In the genomic region with DNA sequence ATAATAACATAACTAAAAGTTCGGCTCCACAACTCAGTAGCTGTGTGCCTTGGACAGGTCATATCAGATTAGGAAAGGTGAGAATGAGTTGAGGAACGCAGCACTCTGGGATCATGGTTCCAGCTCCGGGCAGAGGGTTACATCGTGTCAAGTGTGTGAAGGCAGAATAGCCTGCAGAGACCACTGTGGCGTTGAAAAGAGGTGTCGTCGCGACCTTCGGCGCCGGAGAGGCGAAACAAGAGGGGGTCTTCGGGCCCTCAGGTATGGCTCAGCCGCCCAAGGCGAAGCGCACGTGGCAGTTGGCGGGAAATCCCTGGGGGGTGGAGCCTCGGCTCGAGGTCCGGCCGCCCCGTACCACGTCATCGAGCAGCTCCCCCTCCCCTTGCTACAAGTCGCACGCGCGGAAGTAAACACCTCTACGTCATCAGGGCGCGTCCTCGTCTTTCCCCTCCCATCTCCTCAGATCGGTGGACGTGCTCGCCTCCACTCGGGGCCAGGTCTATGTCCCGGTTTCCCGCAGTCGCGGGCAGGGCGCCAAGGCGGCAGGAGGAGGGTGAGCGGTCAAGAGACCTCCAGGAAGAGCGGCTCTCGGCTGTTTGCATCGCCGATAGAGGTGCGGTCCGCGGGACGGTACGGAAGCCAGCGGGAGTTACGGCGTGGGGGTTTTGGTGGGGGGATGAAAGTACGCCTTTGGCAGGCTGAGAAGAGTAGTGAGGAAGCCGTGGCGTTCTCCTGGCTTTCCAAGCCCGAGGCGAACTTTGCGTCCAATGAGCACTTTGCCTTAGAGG, we compare ENCODE assay signal across 8 cellular contexts. TPM values are rescaled to one million over a fixed set of nuclear protein-coding genes. Genes with fewer than 3 reads are reported as not detected.
DNase-seq lines count a peak whose midpoint lies in the region; ATAC-seq and TF ChIP-seq lines count a peak whose summit lies in the region.

Gene DHX40, plus strand, starts transcription at position 440 of the 788 bp plus-strand sequence. Its CDS starts 62 bp downstream, at position 502.

- peak; percentile 90 for ATAC-seq in SK-N-SH treated with all-trans-retinoic acid at 6 μM for 48 hours

- no peaks in the 10 kb centered on the region for H3K27me3 ChIP-seq in suprapubic skin

- peaks cover 5% of the 10 kb centered on the region for H3K9me3 Mint-ChIP-seq in HFFc6
- no peaks in the 10 kb centered on the region for H3K9me3 Mint-ChIP-seq in activated naive CD4-positive, alpha-beta T cell treated with anti-CD3 and anti-CD28 coated beads, Interleukin-2, amount 50 U/mL, for 24 hours

- no peak for TF ChIP-seq EP300 in suprapubic skin (IDR thresholded peaks at IDR 0.05)

- H3K4me3 Mint-ChIP-seq in HFFc6, result peak within 1 kb of the TSS; percentile 100
- H3K4me3 Mint-ChIP-seq in activated naive CD4-positive, alpha-beta T cell treated with anti-CD3 and anti-CD28 coated beads, Interleukin-2, amount 50 U/mL, for 24 hours, result peak within 1 kb of the TSS; percentile 100

- H3K36me3 Mint-ChIP-seq in HFFc6 (ENCODE audit: low read depth), result peaks cover 13% of the 10 kb centered on the region
- no peaks in the 10 kb centered on the region for H3K36me3 Mint-ChIP-seq in activated naive CD4-positive, alpha-beta T cell treated with anti-CD3 and anti-CD28 coated beads, Interleukin-2, amount 50 U/mL, for 24 hours

- H3K27ac ChIP-seq in suprapubic skin, result peak within 1 kb of the TSS; percentile 85

- H3K4me1 Mint-ChIP-seq in HFFc6 (ENCODE audit: low read depth), result peaks cover 21% of the 10 kb centered on the region
- H3K4me1 Mint-ChIP-seq in activated naive CD4-positive, alpha-beta T cell treated with anti-CD3 and anti-CD28 coated beads, Interleukin-2, amount 50 U/mL, for 24 hours, result peaks cover 25% of the 10 kb centered on the region

- peak; percentile 89 for DNase-seq in GDM1 (lab: John Stamatoyannopoulos, UW)
- peak; percentile 86 for DNase-seq in HFFc6
- DNase-seq in NCI-H1092 treated with DMSO at 0.1 percent for 48 hours (lab: John Stamatoyannopoulos, UW), result peak; percentile 84
- peak; percentile 68 for DNase-seq in glomerular endothelial cell (ENCODE audit: extremely low read depth, low read depth, low spot score)
- DNase-seq in occipital lobe (lab: John Stamatoyannopoulos, UW), result peak; percentile 85
- DNase-seq in suprapubic skin (ENCODE audit: low spot score in 2 of 2), result peak; percentile 97

- TF ChIP-seq POLR2A in suprapubic skin (IDR thresholded peaks at IDR 0.05), result peak in 1 of 2 donors; percentile 66

- TF ChIP-seq CTCF in HFFc6 (IDR thresholded peaks at IDR 0.05), result no peak
- no peak for TF ChIP-seq CTCF in suprapubic skin (IDR thresholded peaks at IDR 0.05)

- H3K9me3 ChIP-seq in suprapubic skin, result no peaks in the 10 kb centered on the region

- H3K4me3 ChIP-seq in suprapubic skin, result peak within 1 kb of the TSS; percentile 96

- H3K27ac Mint-ChIP-seq in HFFc6, result peak within 1 kb of the TSS; percentile 99
- peak within 1 kb of the TSS; percentile 99 for H3K27ac Mint-ChIP-seq in activated naive CD4-positive, alpha-beta T cell treated with anti-CD3 and anti-CD28 coated beads, Interleukin-2, amount 50 U/mL, for 24 hours

- peaks cover under 1% of the 10 kb centered on the region for H3K36me3 ChIP-seq in suprapubic skin

- peaks cover 8% of the 10 kb centered on the region for H3K27me3 Mint-ChIP-seq in HFFc6 (ENCODE audit: insufficient read depth)
- H3K27me3 Mint-ChIP-seq in activated naive CD4-positive, alpha-beta T cell treated with anti-CD3 and anti-CD28 coated beads, Interleukin-2, amount 50 U/mL, for 24 hours, result no peaks in the 10 kb centered on the region

- WGBS in suprapubic skin, result 27% methylated on average over 24 of the region's 62 CpGs

- H3K4me1 ChIP-seq in suprapubic skin, result peaks cover 19% of the 10 kb centered on the region

TF ChIP-seq in SK-N-SH treated with all-trans-retinoic acid at 6 μM for 48 hours, 23 proteins besides CTCF, POLR2A, EP300 and RAD21 (continues in another document):
- TF ChIP-seq SNAI2 (CRISPR knock-in tag; IDR thresholded peaks at IDR 0.05) (peak; percentile 98), ZFP30 (CRISPR knock-in tag; IDR thresholded peaks at IDR 0.05) (0 out of 2 replicates have a peak, but pooled peaks have one; percentile 40), GLIS3 (CRISPR knock-in tag; IDR thresholded peaks at IDR 0.05) (peak; percentile 7; the same call in 1 of the 2 replicates), OSR1 (CRISPR knock-in tag; IDR thresholded peaks at IDR 0.05) (no peak), TOX (CRISPR knock-in tag; IDR thresholded peaks at IDR 0.05; ENCODE audit: borderline replicate concordance) (no peak), ZNF8 (CRISPR knock-in tag; IDR thresholded peaks at IDR 0.05) (peak; percentile 66; the same call in 1 of the 2 replicates), ESRRG (CRISPR knock-in tag; IDR thresholded peaks at IDR 0.05) (no peak), ARNTL (CRISPR knock-in tag; IDR thresholded peaks at IDR 0.05; ENCODE audit: borderline replicate concordance, low read depth) (peak; percentile 49; the same call in 1 of the 2 replicates), BACH2 (CRISPR knock-in tag; IDR thresholded peaks at IDR 0.05; ENCODE audit: borderline replicate concordance) (peak; percentile 61; the same call in 1 of the 2 replicates), ZC3H10 (CRISPR knock-in tag; IDR thresholded peaks at IDR 0.05) (no peak), RARB (CRISPR knock-in tag; IDR thresholded peaks at IDR 0.05) (no peak), ISL1 (CRISPR knock-in tag; IDR thresholded peaks at IDR 0.05) (0 out of 2 replicates have a peak, but pooled peaks have one; percentile 21), ZNF565 (CRISPR knock-in tag; conservative IDR thresholded peaks at IDR 0.05; ENCODE audit: low read depth) (peak; percentile 83; the same call in 1 of the 2 replicates), PPARA (CRISPR knock-in tag; IDR thresholded peaks at IDR 0.05; ENCODE audit: borderline replicate concordance) (peak; percentile 88; the same call in 1 of the 2 replicates)
- TF ChIP-seq, protein P1, sequence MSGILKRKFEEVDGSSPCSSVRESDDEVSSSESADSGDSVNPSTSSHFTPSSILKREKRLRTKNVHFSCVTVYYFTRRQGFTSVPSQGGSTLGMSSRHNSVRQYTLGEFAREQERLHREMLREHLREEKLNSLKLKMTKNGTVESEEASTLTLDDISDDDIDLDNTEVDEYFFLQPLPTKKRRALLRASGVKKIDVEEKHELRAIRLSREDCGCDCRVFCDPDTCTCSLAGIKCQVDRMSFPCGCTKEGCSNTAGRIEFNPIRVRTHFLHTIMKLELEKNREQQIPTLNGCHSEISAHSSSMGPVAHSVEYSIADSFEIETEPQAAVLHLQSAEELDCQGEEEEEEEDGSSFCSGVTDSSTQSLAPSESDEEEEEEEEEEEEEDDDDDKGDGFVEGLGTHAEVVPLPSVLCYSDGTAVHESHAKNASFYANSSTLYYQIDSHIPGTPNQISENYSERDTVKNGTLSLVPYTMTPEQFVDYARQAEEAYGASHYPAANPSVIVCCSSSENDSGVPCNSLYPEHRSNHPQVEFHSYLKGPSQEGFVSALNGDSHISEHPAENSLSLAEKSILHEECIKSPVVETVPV (CRISPR knock-in tag; IDR thresholded peaks at IDR 0.05), result no peak
- TF ChIP-seq, protein P2, sequence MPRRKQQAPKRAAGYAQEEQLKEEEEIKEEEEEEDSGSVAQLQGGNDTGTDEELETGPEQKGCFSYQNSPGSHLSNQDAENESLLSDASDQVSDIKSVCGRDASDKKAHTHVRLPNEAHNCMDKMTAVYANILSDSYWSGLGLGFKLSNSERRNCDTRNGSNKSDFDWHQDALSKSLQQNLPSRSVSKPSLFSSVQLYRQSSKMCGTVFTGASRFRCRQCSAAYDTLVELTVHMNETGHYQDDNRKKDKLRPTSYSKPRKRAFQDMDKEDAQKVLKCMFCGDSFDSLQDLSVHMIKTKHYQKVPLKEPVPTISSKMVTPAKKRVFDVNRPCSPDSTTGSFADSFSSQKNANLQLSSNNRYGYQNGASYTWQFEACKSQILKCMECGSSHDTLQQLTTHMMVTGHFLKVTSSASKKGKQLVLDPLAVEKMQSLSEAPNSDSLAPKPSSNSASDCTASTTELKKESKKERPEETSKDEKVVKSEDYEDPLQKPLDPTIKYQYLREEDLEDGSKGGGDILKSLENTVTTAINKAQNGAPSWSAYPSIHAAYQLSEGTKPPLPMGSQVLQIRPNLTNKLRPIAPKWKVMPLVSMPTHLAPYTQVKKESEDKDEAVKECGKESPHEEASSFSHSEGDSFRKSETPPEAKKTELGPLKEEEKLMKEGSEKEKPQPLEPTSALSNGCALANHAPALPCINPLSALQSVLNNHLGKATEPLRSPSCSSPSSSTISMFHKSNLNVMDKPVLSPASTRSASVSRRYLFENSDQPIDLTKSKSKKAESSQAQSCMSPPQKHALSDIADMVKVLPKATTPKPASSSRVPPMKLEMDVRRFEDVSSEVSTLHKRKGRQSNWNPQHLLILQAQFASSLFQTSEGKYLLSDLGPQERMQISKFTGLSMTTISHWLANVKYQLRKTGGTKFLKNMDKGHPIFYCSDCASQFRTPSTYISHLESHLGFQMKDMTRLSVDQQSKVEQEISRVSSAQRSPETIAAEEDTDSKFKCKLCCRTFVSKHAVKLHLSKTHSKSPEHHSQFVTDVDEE (CRISPR knock-in tag; IDR thresholded peaks at IDR 0.05), result peak; percentile 94
- TF ChIP-seq, protein P3, sequence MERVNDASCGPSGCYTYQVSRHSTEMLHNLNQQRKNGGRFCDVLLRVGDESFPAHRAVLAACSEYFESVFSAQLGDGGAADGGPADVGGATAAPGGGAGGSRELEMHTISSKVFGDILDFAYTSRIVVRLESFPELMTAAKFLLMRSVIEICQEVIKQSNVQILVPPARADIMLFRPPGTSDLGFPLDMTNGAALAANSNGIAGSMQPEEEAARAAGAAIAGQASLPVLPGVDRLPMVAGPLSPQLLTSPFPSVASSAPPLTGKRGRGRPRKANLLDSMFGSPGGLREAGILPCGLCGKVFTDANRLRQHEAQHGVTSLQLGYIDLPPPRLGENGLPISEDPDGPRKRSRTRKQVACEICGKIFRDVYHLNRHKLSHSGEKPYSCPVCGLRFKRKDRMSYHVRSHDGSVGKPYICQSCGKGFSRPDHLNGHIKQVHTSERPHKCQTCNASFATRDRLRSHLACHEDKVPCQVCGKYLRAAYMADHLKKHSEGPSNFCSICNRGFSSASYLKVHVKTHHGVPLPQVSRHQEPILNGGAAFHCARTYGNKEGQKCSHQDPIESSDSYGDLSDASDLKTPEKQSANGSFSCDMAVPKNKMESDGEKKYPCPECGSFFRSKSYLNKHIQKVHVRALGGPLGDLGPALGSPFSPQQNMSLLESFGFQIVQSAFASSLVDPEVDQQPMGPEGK (CRISPR knock-in tag; IDR thresholded peaks at IDR 0.05; ENCODE audit: borderline replicate concordance), result no peak

RNA-seq across cellular contexts. Expression of gene DHX40, which starts in this region (rescaled TPM):
- 10 to 100 TPM; 24.8 to 31.4 (median 28.5) TPM for total RNA-seq in HFFc6 (2021; fragmentation: NEBNext Ultra II Directional; extraction: Animal tissue kit (Norgen Biotek cat#: 25700))
- total RNA-seq in glomerular endothelial cell (28.8 and 40.7 TPM in 2 replicates), occipital lobe (91.6 TPM), suprapubic skin (10 to 100 TPM; 30.6 to 42.9 (median 37.4) TPM)

Comparison
In these comparisons a context has a peak if more than half of its experiments do, and no peak if none do; other contexts are left out.
1. Peak in every context shown above with its lines: DNase-seq, ATAC-seq, H3K4me3 ChIP-seq and H3K27ac ChIP-seq.